ENCODE assay signal across 19 cellular contexts in genomic region chr6:126374372-126374771, GRCh38. TPM values are rescaled to one million over a fixed set of nuclear protein-coding genes. Genes with fewer than 3 reads are reported as not detected.
DNase-seq lines count a peak whose midpoint lies in the region; ATAC-seq, FAIRE-seq and TF ChIP-seq lines count a peak whose summit lies in the region.
"Had no signal": no experiment of that assay in that cellular context is flagged by ENCODE, and none has a peak within 500 bp of the region (broad histone marks: within the 10 kb centered on the region; RNA-seq: fewer than 3 reads in every experiment).

No MANE protein-coding gene starts in this region.

- H3K4me2 ChIP-seq in K562 (ENCODE audit: insufficient read depth, low read length), result no peak overlapping the region

- H3K4me1 ChIP-seq in K562 (replicated peaks in 1 of 2; ENCODE audit: control insufficient read depth in 2 of 2, insufficient read depth in 2 of 2, low read length in 2 of 2) (no peaks in the 10 kb centered on the region), foreskin keratinocyte (peaks cover 4% of the 10 kb centered on the region)
- H3K4me1 ChIP-seq: HAP-1 had no signal

- H4K20me1 ChIP-seq in K562 (replicated peaks; ENCODE audit: control insufficient read depth, insufficient read depth, low read length), result no peaks in the 10 kb centered on the region

- no peaks in the 10 kb centered on the region for H3K79me2 ChIP-seq in K562 (ENCODE audit: control insufficient read depth, insufficient read depth, low read length)

- peak; percentile 19 for FAIRE-seq in K562 (lab: Jason Lieb, UNC)
- FAIRE-seq: GM12891, GM18507, H54 had no signal

- ATAC-seq in K562 (no peak), foreskin keratinocyte (peak; percentile 79), GM18519 (IDR thresholded peaks at IDR 0.05; ENCODE audit: low FRiP score, unreplicated experiment) (no peak)

- H3K27me3 ChIP-seq in K562 (ENCODE audit: control insufficient read depth in 2 of 2, insufficient read depth in 2 of 2, low read length in 2 of 2) (no peaks in the 10 kb centered on the region), foreskin keratinocyte (no peaks in the 10 kb centered on the region), dorsolateral prefrontal cortex (no peaks in the 10 kb centered on the region)

- POLR2A ChIA-PET in K562 (lab: Yijun Ruan, JAX), result no interaction called here

- H3K9ac ChIP-seq in K562 (ENCODE audit: insufficient read depth in 1 of 2, low read depth in 2 of 2, low read length in 2 of 2), result no peak overlapping the region

- no TSS peak for BruUV-seq in K562 (replicated peaks; lab: Mats Ljungman, UMichigan)

- in situ Hi-C loops in K562 (cut with MboI), result no loop called here

- no peak overlapping the region for H2AFZ ChIP-seq in K562 (ENCODE audit: low read depth, low read length)

- no peak for DNase-seq in K562 (ENCODE audit: extremely low read depth in 1 of 4, low spot score in 3 of 4)
- DNase-seq in epithelial cell of esophagus (ENCODE audit: low read depth), result peak; percentile 85
- peak; percentile 56 to 83 for DNase-seq in foreskin keratinocyte
- DNase-seq in RPMI8226, result no peak
- DNase-seq in dorsolateral prefrontal cortex, result no peak
- DNase-seq: C1 segment of cervical spinal cord; Calu3; CD4-positive, alpha-beta memory T cell; COR-L47; DMS53; DMS79 treated with DMSO at 0.1 percent for 48 hours; GF-D8; GOT3; HFFc6 had no signal

- H3K27ac ChIP-seq in K562 (ENCODE audit: extremely low read depth, low read depth, low read length) (no peak overlapping the region), foreskin keratinocyte (no peak overlapping the region), dorsolateral prefrontal cortex (no peak overlapping the region)

- 67% methylated on average over 1 of the region's 1 CpG for WGBS in K562 (ENCODE audit: insufficient coverage, low coverage, missing lambda C conversion rate)

- no peak overlapping the region for H3K4me3 ChIP-seq in K562
- H3K4me3 ChIP-seq in epithelial cell of esophagus (ENCODE audit: low read length), result no peak overlapping the region
- no peak overlapping the region for H3K4me3 ChIP-seq in dorsolateral prefrontal cortex
- H3K4me3 ChIP-seq: HAP-1 had no signal

- TF ChIP-seq CTCF in K562 (IDR thresholded peaks at IDR 0.05 in 2 of 3, conservative IDR thresholded peaks at IDR 0.05 in 1 of 3; ENCODE audit: insufficient read depth in 2 of 3, low read depth in 1 of 3, low read length in 3 of 3), result no peak
- TF ChIP-seq CTCF in epithelial cell of esophagus (IDR thresholded peaks at IDR 0.05; ENCODE audit: insufficient read depth, low read depth, low read length, missing control alignments), result no peak
- TF ChIP-seq CTCF in foreskin keratinocyte (conservative IDR thresholded peaks at IDR 0.05), result no peak
- no peak for TF ChIP-seq CTCF in dorsolateral prefrontal cortex (IDR thresholded peaks at IDR 0.05 in 54 of 56, conservative IDR thresholded peaks at IDR 0.05 in 2 of 56; ENCODE audit: low read depth in 1 of 56, partially characterized antibody in 56 of 56)

- CTCF ChIA-PET in K562 (lab: Yijun Ruan, JAX; ENCODE audit: low intra/inter-chr PET ratio), result no interaction called here

- H3K36me3 ChIP-seq in K562 (ENCODE audit: control insufficient read depth, insufficient read depth, low read length), result no peaks in the 10 kb centered on the region
- H3K36me3 ChIP-seq: HAP-1 had no signal

- H3K9me1 ChIP-seq in K562 (ENCODE audit: control insufficient read depth, insufficient read depth, low read length), result no peaks in the 10 kb centered on the region

- no peaks in the 10 kb centered on the region for H3K9me3 ChIP-seq in K562 (replicated peaks; ENCODE audit: control insufficient read depth, insufficient read depth, low read depth, low read length)
- H3K9me3 ChIP-seq: HAP-1 had no signal

- TF ChIP-seq POLR2A in K562 (conservative IDR thresholded peaks at IDR 0.05), result no peak

- TF ChIP-seq EP300 in K562 (IDR thresholded peaks at IDR 0.05; ENCODE audit: low read length), result no peak

- TF ChIP-seq RAD21 in K562 (CRISPR knock-in tag; conservative IDR thresholded peaks at IDR 0.05 in 1 of 2, IDR thresholded peaks at IDR 0.05 in 1 of 2), result no peak

- intact Hi-C loops in K562 (cut with micrococcal nuclease) (no loop called here), dorsolateral prefrontal cortex (cut with DNase I) (no loop called here)

TF ChIP-seq in K562, 482 proteins besides CTCF, POLR2A, EP300 and RAD21 (continues in another document):
- TF ChIP-seq RFX5 (IDR thresholded peaks at IDR 0.05; ENCODE audit: low read depth, low read length) (no peak), PKNOX1 (IDR thresholded peaks at IDR 0.05) (no peak), MBD2 (IDR thresholded peaks at IDR 0.05; ENCODE audit: borderline replicate concordance, low read depth) (no peak), ZC3H8 (IDR thresholded peaks at IDR 0.05) (no peak), TOE1 (IDR thresholded peaks at IDR 0.05; ENCODE audit: borderline replicate concordance) (no peak), TOE1 (CRISPR knock-in tag; IDR thresholded peaks at IDR 0.05; ENCODE audit: borderline replicate concordance, low read depth) (no peak), PTRF (tag; IDR thresholded peaks at IDR 0.05) (no peak), KLF1 (tag; IDR thresholded peaks at IDR 0.05) (no peak), CHAMP1 (IDR thresholded peaks at IDR 0.05) (no peak), ID3 (CRISPR knock-in tag; IDR thresholded peaks at IDR 0.05) (no peak), ID3 (tag; IDR thresholded peaks at IDR 0.05) (no peak), DIDO1 (tag; IDR thresholded peaks at IDR 0.05; ENCODE audit: low read depth) (no peak), SRSF7 (optimal IDR thresholded peaks at IDR 0.05; ENCODE audit: low read depth, low read length) (no peak)

RNA-seq across cellular contexts. Expression of gene CENPW, which starts 34.5 kb away (rescaled TPM):
- 8.1 and 16.3 TPM in 2 replicates for total RNA-seq in K562 (2011; cell fraction: chromatin; rRNA removed; ENCODE audit: low replicate concordance)
- 6.2 and 7.0 TPM in 2 replicates for total RNA-seq in K562 (2011; cell fraction: nucleolus; rRNA removed)
- 8.9 and 9.7 TPM in 2 replicates for total RNA-seq in K562 (2011; cell fraction: nucleoplasm; rRNA removed)
- 41.6 and 48.7 TPM in 2 replicates for total RNA-seq in K562 (2014; rRNA removed)
- 82.8 and 92.0 TPM in 2 replicates for total RNA-seq in K562 (2014; rRNA removed; fragmentation: Illumina TruSeq; extraction: Trizol)
- total RNA-seq in K562 (2015; rRNA removed; fragmentation: Illumina TruSeq; extraction: Trizol), result 66.1 and 73.4 TPM in 2 replicates
- total RNA-seq in K562 (2021), result 104 and 105 TPM in 2 replicates
- polyA plus RNA-seq in K562 (2011; rRNA removed), result 40.1 and 66.5 TPM in 2 replicates
- polyA plus RNA-seq in K562 (2011; cell fraction: cytosol; rRNA removed), result 20.1 and 24.1 TPM in 2 replicates
- 6.7 and 13.6 TPM in 2 replicates for polyA plus RNA-seq in K562 (2011; cell fraction: nucleus; rRNA removed)
- 57.6 and 108 TPM in 2 replicates for polyA plus RNA-seq in K562 (2012)
- polyA plus RNA-seq in K562 (2014; fragmentation: Illumina TruSeq; extraction: Trizol), result 60.0 and 66.4 TPM in 2 replicates
- 100 to 1,000 TPM; 240 to 285 TPM for polyA plus RNA-seq in K562 (2014; fragmentation: Nextera tagmentation; extraction: Ambion mirVana)
- polyA plus RNA-seq in K562 (2014; rRNA removed), result 67.1 and 94.2 TPM in 2 replicates
- 35.3 and 38.7 TPM in 2 replicates for polyA minus RNA-seq in K562 (2011; rRNA and poly(A)+ RNA removed)
- polyA minus RNA-seq in K562 (2011; cell fraction: cytosol; rRNA and poly(A)+ RNA removed), result 10.1 and 10.3 TPM in 2 replicates
- 14.5 and 28.1 TPM in 2 replicates for polyA minus RNA-seq in K562 (2011; cell fraction: nucleus; rRNA and poly(A)+ RNA removed)
- 39.2 and 50.7 TPM in 2 replicates for total RNA-seq in foreskin keratinocyte
- 78.8 and 91.1 TPM in 2 replicates for polyA plus RNA-seq in foreskin keratinocyte
- total RNA-seq in dorsolateral prefrontal cortex, result 1 to 10 TPM in 118 of 120 experiments, under 1 TPM in 1, not detected in 1; 0.97 to 9.6 (median 4.0) TPM

Comparison
In these comparisons a context has a peak if more than half of its experiments do, and no peak if none do; other contexts are left out.
1. DNase-seq: peak in epithelial cell of esophagus (single experiment) and foreskin keratinocyte (2 of 2); none in K562 (0 of 4), RPMI8226 (single experiment) and dorsolateral prefrontal cortex (0 of 10).